ENCODE assay signal across 10 cellular contexts in the genomic region with DNA sequence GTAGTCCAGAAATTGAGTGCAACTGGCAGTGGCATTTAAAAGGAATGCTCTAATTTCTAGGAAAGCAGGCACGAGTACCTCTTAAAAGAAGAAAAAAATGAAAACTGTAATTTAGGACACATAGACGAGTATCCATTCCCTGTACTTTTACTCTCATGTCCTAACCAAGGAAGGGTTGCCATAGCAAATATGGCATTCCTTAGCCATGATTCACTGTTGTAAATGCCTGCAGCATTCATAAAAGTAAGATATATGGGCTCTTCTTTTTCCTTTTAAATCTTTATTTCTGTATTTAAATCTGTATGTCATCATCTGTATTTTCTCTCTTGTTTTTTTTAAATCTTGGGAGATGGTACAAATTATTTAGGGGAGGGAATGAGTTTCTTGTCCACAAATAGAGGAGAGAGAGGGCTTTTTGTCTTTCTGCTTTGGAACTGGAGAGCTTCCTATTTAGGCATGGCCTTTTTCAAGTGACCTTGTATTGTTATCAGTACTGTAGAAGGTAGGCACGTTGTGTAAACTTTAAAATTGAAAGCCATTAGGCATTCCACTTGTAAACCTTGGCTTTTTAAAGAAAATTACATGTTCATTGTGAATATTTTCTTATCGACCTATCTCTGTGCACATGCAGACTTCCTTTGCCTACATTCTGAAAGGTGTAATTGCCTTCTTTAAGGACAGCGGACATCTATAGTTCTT. TPM values are rescaled to one million over a fixed set of nuclear protein-coding genes. Genes with fewer than 3 reads are reported as not detected.
DNase-seq lines count a peak whose midpoint lies in the region; ATAC-seq, FAIRE-seq and TF ChIP-seq lines count a peak whose summit lies in the region.
"Had no signal": no experiment of that assay in that cellular context is flagged by ENCODE, and none has a peak within 500 bp of the region (broad histone marks: within the 10 kb centered on the region; RNA-seq: fewer than 3 reads in every experiment).

No MANE protein-coding gene starts in this region.

- H3K4me3 ChIP-seq in SJSA1: no peak overlapping the region
- no peak overlapping the region for H3K4me3 ChIP-seq in sigmoid colon

- H3K36me3 Mint-ChIP-seq in activated CD4-positive, alpha-beta T cell treated with anti-CD3 and anti-CD28 coated beads, Interleukin-2, amount 10 ng/mL, durations not matched to agents 24 days and 14 days (ENCODE audit: low read depth): no peaks in the 10 kb centered on the region
- H3K36me3 Mint-ChIP-seq: activated CD4-positive, alpha-beta memory T cell treated with anti-CD3 and anti-CD28 coated beads for 36 hours had no signal

- intact Hi-C loops in sigmoid colon (cut with DNase I): no loop called here
- intact Hi-C loops in activated CD4-positive, alpha-beta T cell treated with anti-CD3 and anti-CD28 coated beads, Interleukin-2, amount 10 ng/mL, durations not matched to agents 24 days and 14 days (cut with micrococcal nuclease): no loop called here

- peaks cover 58% of the 10 kb centered on the region for H3K4me1 ChIP-seq in SJSA1 (replicated peaks)
- peaks cover 43% of the 10 kb centered on the region for H3K4me1 ChIP-seq in foreskin keratinocyte
- peaks cover 0 to 71% (median 59%) of the 10 kb centered on the region in 4 donors for H3K4me1 ChIP-seq in sigmoid colon

- no peak for TF ChIP-seq POLR2A in sigmoid colon (IDR thresholded peaks at IDR 0.05)

- H3K27me3 ChIP-seq in SJSA1 (replicated peaks): no peaks in the 10 kb centered on the region
- no peaks in the 10 kb centered on the region for H3K27me3 ChIP-seq in foreskin keratinocyte
- H3K27me3 ChIP-seq in sigmoid colon: no peaks in the 10 kb centered on the region

- H3K27ac ChIP-seq in SJSA1: peak overlapping the region; percentile 88
- H3K27ac ChIP-seq in foreskin keratinocyte: peak overlapping the region; percentile 18
- H3K27ac ChIP-seq in sigmoid colon: peak overlapping the region; percentile 64 to 79 (median 73)

- peak; percentile 44 for FAIRE-seq in G401.6 (lab: Jason Lieb, UNC)

- no peaks in the 10 kb centered on the region for H3K9me3 Mint-ChIP-seq in stimulated activated naive CD8-positive, alpha-beta T cell treated with anti-CD3 and anti-CD28 coated beads, Interleukin-15, amount 100 ng/mL, for 72 hours
- H3K9me3 Mint-ChIP-seq in activated CD4-positive, alpha-beta T cell treated with anti-CD3 and anti-CD28 coated beads, Interleukin-2, amount 10 ng/mL, durations not matched to agents 24 days and 14 days: no peaks in the 10 kb centered on the region
- H3K9me3 Mint-ChIP-seq: activated CD4-positive, alpha-beta memory T cell treated with anti-CD3 and anti-CD28 coated beads for 36 hours had no signal

- peak; percentile 71 to 94 for DNase-seq in SJSA1 (ENCODE audit: low read depth in 1 of 2, low spot score in 2 of 2)
- DNase-seq in foreskin keratinocyte: peak; percentile 73 to 88
- no peak for DNase-seq in sigmoid colon
- no peak for DNase-seq in COR-L47 (lab: John Stamatoyannopoulos, UW)
- DNase-seq in stimulated activated naive CD8-positive, alpha-beta T cell treated with anti-CD3 and anti-CD28 coated beads, Interleukin-15, amount 100 ng/mL, for 72 hours: no peak
- DNase-seq in activated CD4-positive, alpha-beta T cell treated with anti-CD3 and anti-CD28 coated beads, Interleukin-2, amount 10 ng/mL, durations not matched to agents 24 days and 14 days: no peak
- DNase-seq: activated CD4-positive, alpha-beta memory T cell treated with anti-CD3 and anti-CD28 coated beads for 36 hours; H7 had no signal

- no peak for TF ChIP-seq CTCF in foreskin keratinocyte (conservative IDR thresholded peaks at IDR 0.05)
- TF ChIP-seq CTCF in sigmoid colon (IDR thresholded peaks at IDR 0.05): no peak

- ATAC-seq in foreskin keratinocyte (peak; percentile 85), GM21447 (IDR thresholded peaks at IDR 0.05; ENCODE audit: unreplicated experiment) (no peak)
- no peak for ATAC-seq in stimulated activated naive CD8-positive, alpha-beta T cell treated with anti-CD3 and anti-CD28 coated beads, Interleukin-15, amount 100 ng/mL, for 72 hours

- peak overlapping the region in 1 of 2 donors; percentile 88 for H3K27ac Mint-ChIP-seq in stimulated activated naive CD8-positive, alpha-beta T cell treated with anti-CD3 and anti-CD28 coated beads, Interleukin-15, amount 100 ng/mL, for 72 hours
- no peak overlapping the region for H3K27ac Mint-ChIP-seq in activated CD4-positive, alpha-beta T cell treated with anti-CD3 and anti-CD28 coated beads, Interleukin-2, amount 10 ng/mL, durations not matched to agents 24 days and 14 days
- H3K27ac Mint-ChIP-seq: activated CD4-positive, alpha-beta memory T cell treated with anti-CD3 and anti-CD28 coated beads for 36 hours had no signal

- H3K4me1 Mint-ChIP-seq in stimulated activated naive CD8-positive, alpha-beta T cell treated with anti-CD3 and anti-CD28 coated beads, Interleukin-15, amount 100 ng/mL, for 72 hours: peaks cover 66% of the 10 kb centered on the region
- H3K4me1 Mint-ChIP-seq in activated CD4-positive, alpha-beta T cell treated with anti-CD3 and anti-CD28 coated beads, Interleukin-2, amount 10 ng/mL, durations not matched to agents 24 days and 14 days: peaks cover 39% of the 10 kb centered on the region

- no peak for TF ChIP-seq EP300 in sigmoid colon (IDR thresholded peaks at IDR 0.05)

- H3K27me3 Mint-ChIP-seq in stimulated activated naive CD8-positive, alpha-beta T cell treated with anti-CD3 and anti-CD28 coated beads, Interleukin-15, amount 100 ng/mL, for 72 hours: no peaks in the 10 kb centered on the region
- H3K27me3 Mint-ChIP-seq in activated CD4-positive, alpha-beta T cell treated with anti-CD3 and anti-CD28 coated beads, Interleukin-2, amount 10 ng/mL, durations not matched to agents 24 days and 14 days: no peaks in the 10 kb centered on the region
- H3K27me3 Mint-ChIP-seq: activated CD4-positive, alpha-beta memory T cell treated with anti-CD3 and anti-CD28 coated beads for 36 hours had no signal

- H3K9me3 ChIP-seq in SJSA1 (replicated peaks) (no peaks in the 10 kb centered on the region), sigmoid colon (no peaks in the 10 kb centered on the region)

- H3K4me3 Mint-ChIP-seq in stimulated activated naive CD8-positive, alpha-beta T cell treated with anti-CD3 and anti-CD28 coated beads, Interleukin-15, amount 100 ng/mL, for 72 hours: no peak overlapping the region
- H3K4me3 Mint-ChIP-seq in activated CD4-positive, alpha-beta T cell treated with anti-CD3 and anti-CD28 coated beads, Interleukin-2, amount 10 ng/mL, durations not matched to agents 24 days and 14 days: no peak overlapping the region
- H3K4me3 Mint-ChIP-seq: activated CD4-positive, alpha-beta memory T cell treated with anti-CD3 and anti-CD28 coated beads for 36 hours had no signal

- H3K36me3 ChIP-seq in SJSA1 (no peaks in the 10 kb centered on the region), sigmoid colon (no peaks in the 10 kb centered on the region)

- 31 to 54% methylated on average over 5 of the region's 5 CpGs for WGBS in sigmoid colon, 2 donors

RNA-seq across cellular contexts. Expression of a gene that starts 50.0 kb away (rescaled TPM):
- 10.5 and 14.5 TPM in 2 replicates for total RNA-seq in SJSA1 (2014; rRNA removed; shearing (Covaris generic))
- total RNA-seq in foreskin keratinocyte (11.5 and 13.3 TPM in 2 replicates), sigmoid colon (10 to 100 TPM; 14.9 to 23.5 (median 20.0) TPM)
- polyA plus RNA-seq in foreskin keratinocyte (3.1 and 4.1 TPM in 2 replicates), sigmoid colon (1 to 10 TPM; 3.6 to 5.0 (median 4.2) TPM)
- 16.6 and 18.5 TPM in 2 replicates for total RNA-seq in activated CD4-positive, alpha-beta T cell treated with anti-CD3 and anti-CD28 coated beads, Interleukin-2, amount 10 ng/mL, durations not matched to agents 24 days and 14 days

Comparison
In these comparisons a context has a peak if more than half of its experiments do, and no peak if none do; other contexts are left out.
1. DNase-seq: peak in SJSA1 (2 of 2) and foreskin keratinocyte (2 of 2); none in sigmoid colon (single experiment), COR-L47 (single experiment), stimulated activated naive CD8-positive, alpha-beta T cell treated with anti-CD3 and anti-CD28 coated beads, Interleukin-15, amount 100 ng/mL, for 72 hours (0 of 2) and activated CD4-positive, alpha-beta T cell treated with anti-CD3 and anti-CD28 coated beads, Interleukin-2, amount 10 ng/mL, durations not matched to agents 24 days and 14 days (single experiment).
2. H3K27ac ChIP-seq: peak in every context shown above with its lines; median percentile 88 in SJSA1; 73 in sigmoid colon; 18 in foreskin keratinocyte.